8 cellular contexts compared by ENCODE assay signal in the genomic region with DNA sequence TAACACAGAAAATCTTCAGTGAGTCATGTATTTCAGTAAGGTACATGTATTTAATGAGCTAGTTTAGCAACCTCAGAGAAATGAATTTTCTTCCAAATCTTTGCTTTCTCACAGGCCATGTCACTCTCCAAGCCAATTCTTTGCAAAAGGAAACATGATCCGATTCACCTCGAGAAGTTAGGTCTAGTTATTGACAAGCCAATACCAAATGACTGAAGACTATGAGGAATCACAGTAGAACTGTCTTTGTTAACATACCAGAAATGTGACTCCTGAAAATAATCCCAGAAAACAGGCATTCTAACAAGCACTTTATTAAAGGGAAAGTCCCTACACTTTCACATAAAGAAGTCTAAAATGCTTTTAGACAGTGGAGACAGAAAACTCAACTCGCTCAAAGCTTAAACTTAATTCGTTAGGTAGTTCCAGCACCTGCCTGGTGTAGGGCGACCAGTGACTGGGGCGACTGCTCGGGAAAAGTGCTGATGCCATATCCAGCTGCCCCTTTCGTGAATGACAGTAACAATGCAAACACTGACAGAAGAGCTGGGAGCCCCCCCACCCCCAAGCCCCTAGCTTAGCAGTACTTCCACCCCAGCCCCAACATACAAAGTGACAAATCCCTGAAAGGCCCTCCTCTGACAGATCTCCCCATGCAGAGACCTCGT. TPM values are rescaled to one million over a fixed set of nuclear protein-coding genes. Genes with fewer than 3 reads are reported as not detected.
DNase-seq lines count a peak whose midpoint lies in the region; ATAC-seq, FAIRE-seq and TF ChIP-seq lines count a peak whose summit lies in the region.

No MANE protein-coding gene starts in this region.

- H3K4me3 Mint-ChIP-seq in CD14-positive monocyte = peak overlapping the region; percentile 98 to 99
- peak overlapping the region; percentile 89 for H3K4me3 Mint-ChIP-seq in T-helper 2 cell treated with Interferon-gamma antibody and Interleukin-4, amounts not matched to agents 5 μg/mL and 100 μg/mL, for 36 hours

- peaks cover 67% of the 10 kb centered on the region for H3K4me1 Mint-ChIP-seq in CD14-positive monocyte
- peaks cover 51% of the 10 kb centered on the region for H3K4me1 Mint-ChIP-seq in T-helper 2 cell treated with Interferon-gamma antibody and Interleukin-4, amounts not matched to agents 5 μg/mL and 100 μg/mL, for 36 hours (ENCODE audit: low read depth)

- no peaks in the 10 kb centered on the region for H3K9me3 ChIP-seq in esophagus muscularis mucosa
- no peaks in the 10 kb centered on the region for H3K9me3 ChIP-seq in osteoblast (ENCODE audit: low read depth, low read length)

- H3K79me2 ChIP-seq in osteoblast (ENCODE audit: insufficient read depth, low read length) = peaks cover 58% of the 10 kb centered on the region

- no peak for TF ChIP-seq EP300 in esophagus muscularis mucosa (IDR thresholded peaks at IDR 0.05)

- TF ChIP-seq CTCF in CD14-positive monocyte (IDR thresholded peaks at IDR 0.05) (no peak), esophagus muscularis mucosa (IDR thresholded peaks at IDR 0.05) (no peak), osteoblast (IDR thresholded peaks at IDR 0.05; ENCODE audit: extremely low read depth, low read depth, low read length) (no peak), omental fat pad (IDR thresholded peaks at IDR 0.05) (no peak)

- TF ChIP-seq POLR2A in H54 (IDR thresholded peaks at IDR 0.05; ENCODE audit: low read depth, low read length) (no peak), esophagus muscularis mucosa (IDR thresholded peaks at IDR 0.05; ENCODE audit: low read depth) (no peak)

- H3K27me3 Mint-ChIP-seq in CD14-positive monocyte (ENCODE audit: low read depth in 3 of 3) = peaks cover 0 to 2% (median 0%) of the 10 kb centered on the region in 3 donors
- no peaks in the 10 kb centered on the region for H3K27me3 Mint-ChIP-seq in T-helper 2 cell treated with Interferon-gamma antibody and Interleukin-4, amounts not matched to agents 5 μg/mL and 100 μg/mL, for 36 hours (ENCODE audit: low read depth)

- peak overlapping the region; percentile 55 for H2AFZ ChIP-seq in osteoblast (ENCODE audit: low read length)

- H4K20me1 ChIP-seq in osteoblast (ENCODE audit: insufficient read depth, low read length) = peaks cover 44% of the 10 kb centered on the region

- peak overlapping the region; percentile 81 for H3K4me2 ChIP-seq in osteoblast (ENCODE audit: insufficient read depth, low read length)

- DNase-seq in CD14-positive monocyte (ENCODE audit: low spot score) = no peak
- DNase-seq in H54 (ENCODE audit: insufficient read length, low spot score) = peak; percentile 15
- DNase-seq in T-helper 2 cell treated with Interferon-gamma antibody and Interleukin-4, amounts not matched to agents 5 μg/mL and 100 μg/mL, for 36 hours (ENCODE audit: low spot score) = no peak
- DNase-seq in esophagus muscularis mucosa (ENCODE audit: extremely low spot score) = no peak
- peak; percentile 80 for DNase-seq in osteoblast (ENCODE audit: insufficient read length, low spot score, missing footprints)
- no peak for DNase-seq in COLO829 (ENCODE audit: low spot score)
- DNase-seq in UCSD-AML1 (lab: John Stamatoyannopoulos, UW; ENCODE audit: unreplicated experiment) = no peak
- no peak for DNase-seq in omental fat pad (ENCODE audit: low spot score)

- WGBS in esophagus muscularis mucosa = 2% methylated on average over 9 of the region's 9 CpGs

- FAIRE-seq in H54 (lab: Jason Lieb, UNC) = peak; percentile 68

- intact Hi-C loops in CD14-positive monocyte (cut with micrococcal nuclease) (loop anchor here (5.0 to 10.0 kb wide), 2 partner anchors 53 to 54 kb away; partner anchors contain the start of gene SPAST (in 2 of the 2)), esophagus muscularis mucosa (cut with DNase I) (loop anchor here (5.0 kb wide), 1 partner anchor 33 kb away; no protein-coding TSS in a partner anchor)

- H3K4me1 ChIP-seq in esophagus muscularis mucosa (peaks cover 21 to 44% (median 34%) of the 10 kb centered on the region in 4 donors), osteoblast (ENCODE audit: insufficient read depth, low read length) (peaks cover 10% of the 10 kb centered on the region)

- peak overlapping the region; percentile 88 to 96 (median 93) for H3K27ac Mint-ChIP-seq in CD14-positive monocyte
- peak overlapping the region; percentile 79 for H3K27ac Mint-ChIP-seq in T-helper 2 cell treated with Interferon-gamma antibody and Interleukin-4, amounts not matched to agents 5 μg/mL and 100 μg/mL, for 36 hours

- H3K36me3 Mint-ChIP-seq in CD14-positive monocyte = peaks cover 3 to 6% of the 10 kb centered on the region in 2 donors
- H3K36me3 Mint-ChIP-seq in T-helper 2 cell treated with Interferon-gamma antibody and Interleukin-4, amounts not matched to agents 5 μg/mL and 100 μg/mL, for 36 hours (ENCODE audit: low read depth) = peaks cover 16% of the 10 kb centered on the region

- no peak for ATAC-seq in omental fat pad (ENCODE audit: low FRiP score)

- H3K4me3 ChIP-seq in esophagus muscularis mucosa (peak overlapping the region; percentile 73 to 97 (median 85)), osteoblast (ENCODE audit: insufficient read depth, low read length) (peak overlapping the region; percentile 90)

- no peaks in the 10 kb centered on the region for H3K27me3 ChIP-seq in esophagus muscularis mucosa
- no peaks in the 10 kb centered on the region for H3K27me3 ChIP-seq in osteoblast (ENCODE audit: insufficient read depth, low read length)

- H3K27ac ChIP-seq in esophagus muscularis mucosa (replicated peaks in 1 of 4) (peak overlapping the region; percentile 89 to 96 (median 94)), osteoblast (ENCODE audit: low read depth, low read length) (peak overlapping the region; percentile 53)

- H3K36me3 ChIP-seq in esophagus muscularis mucosa (peaks cover 0 to 4% (median 0%) of the 10 kb centered on the region in 4 donors), osteoblast (ENCODE audit: insufficient read depth, low read length) (no peaks in the 10 kb centered on the region)

- no peaks in the 10 kb centered on the region for H3K9me3 Mint-ChIP-seq in CD14-positive monocyte
- no peaks in the 10 kb centered on the region for H3K9me3 Mint-ChIP-seq in T-helper 2 cell treated with Interferon-gamma antibody and Interleukin-4, amounts not matched to agents 5 μg/mL and 100 μg/mL, for 36 hours

RNA-seq across cellular contexts. Expression of gene MEMO1, which starts 1.9 kb away (rescaled TPM):
- polyA plus RNA-seq in CD14-positive monocyte = 10 to 100 TPM; 57.0 to 63.7 TPM
- total RNA-seq in esophagus muscularis mucosa (10 to 100 TPM; 25.0 to 40.7 (median 33.2) TPM), osteoblast (35.1 and 37.6 TPM in 2 replicates), omental fat pad (10 to 100 TPM; 14.7 to 26.2 (median 21.7) TPM)

RNA-seq across cellular contexts. Expression of gene DPY30, which starts 30.7 kb away (rescaled TPM):
- 100 to 1,000 TPM; 122 to 137 TPM for polyA plus RNA-seq in CD14-positive monocyte
- 10 to 100 TPM; 52.6 to 83.1 (median 61.1) TPM for total RNA-seq in esophagus muscularis mucosa
- 30.4 and 41.3 TPM in 2 replicates for total RNA-seq in osteoblast
- total RNA-seq in omental fat pad = 10 to 100 TPM; 29.2 to 55.5 (median 44.6) TPM

RNA-seq across cellular contexts. Expression of gene SPAST, which starts 54.4 kb away (rescaled TPM):
- polyA plus RNA-seq in CD14-positive monocyte = 10 to 100 TPM; 14.0 to 17.4 TPM
- 10 to 100 TPM; 13.3 to 16.6 (median 14.4) TPM for total RNA-seq in esophagus muscularis mucosa
- 31.5 and 34.2 TPM in 2 replicates for total RNA-seq in osteoblast
- 10 to 100 TPM; 13.2 to 23.3 (median 15.9) TPM for total RNA-seq in omental fat pad

Comparison
In these comparisons a context has a peak if more than half of its experiments do, and no peak if none do; other contexts are left out.
1. DNase-seq: peak in H54 (single experiment) and osteoblast (single experiment); none in CD14-positive monocyte (single experiment), T-helper 2 cell treated with Interferon-gamma antibody and Interleukin-4, amounts not matched to agents 5 μg/mL and 100 μg/mL, for 36 hours (single experiment), esophagus muscularis mucosa (single experiment), COLO829 (single experiment), UCSD-AML1 (single experiment) and omental fat pad (single experiment).